ENCODE assay signal across 19 cellular contexts in genomic region chr13:98344392-98344791, GRCh38.
A peak's percentile ranks its signal among the peaks of the same experiment; 100 is the strongest.
DNase-seq lines count a peak whose midpoint lies in the region; ATAC-seq and TF ChIP-seq lines count a peak whose summit lies in the region.
"Had no signal": no experiment of that assay in that cellular context is flagged by ENCODE, and none has a peak within 500 bp of the region (broad histone marks: within the 10 kb centered on the region; RNA-seq: fewer than 3 reads in every experiment).

No MANE protein-coding gene starts in this region.

- no peaks in the 10 kb centered on the region for H3K9me3 Mint-ChIP-seq in nephron
- no peaks in the 10 kb centered on the region for H3K9me3 Mint-ChIP-seq in osteocyte (ENCODE audit: unreplicated experiment)
- H3K9me3 Mint-ChIP-seq: CD8-positive, alpha-beta T cell had no signal

- H3K9me3 ChIP-seq in left ventricle myocardium inferior (replicated peaks) (no peaks in the 10 kb centered on the region), left lung (no peaks in the 10 kb centered on the region), hepatocyte (ENCODE audit: low read depth) (no peaks in the 10 kb centered on the region)
- H3K9me3 ChIP-seq: BLaER1, Caco-2 had no signal

- no peaks in the 10 kb centered on the region for H4K20me1 ChIP-seq in hepatocyte (ENCODE audit: insufficient read depth, poor library complexity, severe bottlenecking)
- H4K20me1 ChIP-seq: BLaER1 had no signal

- DNase-seq in cardiac septum (ENCODE audit: low spot score) (peak; percentile 57), left ventricle myocardium inferior (no peak), osteocyte (ENCODE audit: extremely low spot score, unreplicated experiment) (peak; percentile 53), left lung (no peak), hepatocyte (ENCODE audit: low spot score) (no peak)
- DNase-seq: Caco-2; CD4-positive, CD25-positive, alpha-beta regulatory T cell; CD8-positive, alpha-beta T cell; DMS153; DND-41; GM23248; H7; HCEC 1CT had no signal

- H3K4me3 ChIP-seq in left ventricle myocardium inferior (no peak overlapping the region), left lung (no peak overlapping the region), hepatocyte (no peak overlapping the region)
- H3K4me3 ChIP-seq: BLaER1, GM23248 had no signal

- H3K36me3 ChIP-seq in left ventricle myocardium inferior (no peaks in the 10 kb centered on the region), left lung (no peaks in the 10 kb centered on the region), hepatocyte (replicated peaks; ENCODE audit: insufficient read depth, low read depth) (no peaks in the 10 kb centered on the region)

- H3K27me3 Mint-ChIP-seq in nephron (ENCODE audit: low read depth) = no peaks in the 10 kb centered on the region
- no peaks in the 10 kb centered on the region for H3K27me3 Mint-ChIP-seq in osteocyte (ENCODE audit: unreplicated experiment)
- H3K27me3 Mint-ChIP-seq: CD4-positive, CD25-positive, alpha-beta regulatory T cell had no signal

- intact Hi-C loops in cardiac septum (cut with DNase I) (no loop called here), left ventricle myocardium inferior (cut with micrococcal nuclease) (no loop called here), left lung (cut with DNase I) (no loop called here)

- no peak for ATAC-seq in HG02642 (IDR thresholded peaks at IDR 0.05; ENCODE audit: poor library complexity, unreplicated experiment)
- ATAC-seq in left lung = no peak
- ATAC-seq: CD8-positive, alpha-beta T cell had no signal

- H3K4me1 Mint-ChIP-seq in nephron = peaks cover 42% of the 10 kb centered on the region
- H3K4me1 Mint-ChIP-seq in osteocyte (ENCODE audit: unreplicated experiment) = peaks cover 24% of the 10 kb centered on the region
- H3K4me1 Mint-ChIP-seq: B cell; CD4-positive, CD25-positive, alpha-beta regulatory T cell had no signal

- H3K27me3 ChIP-seq in left ventricle myocardium inferior (ENCODE audit: low read depth) (no peaks in the 10 kb centered on the region), left lung (no peaks in the 10 kb centered on the region), hepatocyte (no peaks in the 10 kb centered on the region)
- H3K27me3 ChIP-seq: BLaER1 had no signal

- H3K79me2 ChIP-seq in hepatocyte = peaks cover 43% of the 10 kb centered on the region

- peaks cover 53% of the 10 kb centered on the region for H3K36me3 Mint-ChIP-seq in nephron (ENCODE audit: low read depth)
- H3K36me3 Mint-ChIP-seq in osteocyte (ENCODE audit: unreplicated experiment) = peaks cover 30% of the 10 kb centered on the region
- H3K36me3 Mint-ChIP-seq: CD4-positive, CD25-positive, alpha-beta regulatory T cell; CD8-positive, alpha-beta T cell had no signal

- H3K4me1 ChIP-seq in left ventricle myocardium inferior = peaks cover 5% of the 10 kb centered on the region
- peaks cover 0 to 6% of the 10 kb centered on the region in 2 donors for H3K4me1 ChIP-seq in left lung
- H3K4me1 ChIP-seq in hepatocyte (ENCODE audit: insufficient read depth) = no peaks in the 10 kb centered on the region
- H3K4me1 ChIP-seq: BLaER1, Caco-2 had no signal

- no peak overlapping the region for H3K27ac ChIP-seq in left ventricle myocardium inferior (replicated peaks)
- H3K27ac ChIP-seq in left lung = no peak overlapping the region
- no peak overlapping the region for H3K27ac ChIP-seq in hepatocyte
- H3K27ac ChIP-seq: 22Rv1, BLaER1, C4-2B, GM23248 had no signal

- no peak overlapping the region for H3K4me2 ChIP-seq in hepatocyte
- H3K4me2 ChIP-seq: BLaER1 had no signal

- H3K9me2 ChIP-seq in hepatocyte (replicated peaks; ENCODE audit: insufficient read depth) = no peaks in the 10 kb centered on the region

- 96% methylated on average over 10 of the region's 10 CpGs for WGBS in hepatocyte (ENCODE audit: low lambda C conversion rate, missing lambda C conversion rate)

- H2AFZ ChIP-seq in hepatocyte = no peak overlapping the region
- H2AFZ ChIP-seq: GM23248 had no signal

- peak overlapping the region; percentile 9 to 59 (median 9) for H3K27ac Mint-ChIP-seq in nephron
- no peak overlapping the region for H3K27ac Mint-ChIP-seq in osteocyte (ENCODE audit: unreplicated experiment)
- H3K27ac Mint-ChIP-seq: B cell; CD4-positive, CD25-positive, alpha-beta regulatory T cell; CD8-positive, alpha-beta T cell had no signal

- H3K4me3 Mint-ChIP-seq in nephron (no peak overlapping the region), osteocyte (ENCODE audit: unreplicated experiment) (no peak overlapping the region)
- H3K4me3 Mint-ChIP-seq: B cell; CD4-positive, CD25-positive, alpha-beta regulatory T cell; CD8-positive, alpha-beta T cell had no signal

- no peak for TF ChIP-seq CTCF in left ventricle myocardium inferior (IDR thresholded peaks at IDR 0.05; ENCODE audit: borderline replicate concordance)
- no peak for TF ChIP-seq CTCF in nephron (IDR thresholded peaks at IDR 0.05; ENCODE audit: unreplicated experiment in 3 of 3)
- TF ChIP-seq CTCF in osteocyte (IDR thresholded peaks at IDR 0.05) = no peak
- no peak for TF ChIP-seq CTCF in left lung (IDR thresholded peaks at IDR 0.05)
- TF ChIP-seq CTCF in hepatocyte (IDR thresholded peaks at IDR 0.05; ENCODE audit: poor library complexity) = no peak

Comparison
In these comparisons a context has a peak if more than half of its experiments do, and no peak if none do; other contexts are left out.
1. DNase-seq: peak in cardiac septum (single experiment) and osteocyte (single experiment); none in left ventricle myocardium inferior (single experiment), left lung (0 of 2) and hepatocyte (single experiment).